Comparison of ENCODE assay signal across 10 cellular contexts in the genomic region with DNA sequence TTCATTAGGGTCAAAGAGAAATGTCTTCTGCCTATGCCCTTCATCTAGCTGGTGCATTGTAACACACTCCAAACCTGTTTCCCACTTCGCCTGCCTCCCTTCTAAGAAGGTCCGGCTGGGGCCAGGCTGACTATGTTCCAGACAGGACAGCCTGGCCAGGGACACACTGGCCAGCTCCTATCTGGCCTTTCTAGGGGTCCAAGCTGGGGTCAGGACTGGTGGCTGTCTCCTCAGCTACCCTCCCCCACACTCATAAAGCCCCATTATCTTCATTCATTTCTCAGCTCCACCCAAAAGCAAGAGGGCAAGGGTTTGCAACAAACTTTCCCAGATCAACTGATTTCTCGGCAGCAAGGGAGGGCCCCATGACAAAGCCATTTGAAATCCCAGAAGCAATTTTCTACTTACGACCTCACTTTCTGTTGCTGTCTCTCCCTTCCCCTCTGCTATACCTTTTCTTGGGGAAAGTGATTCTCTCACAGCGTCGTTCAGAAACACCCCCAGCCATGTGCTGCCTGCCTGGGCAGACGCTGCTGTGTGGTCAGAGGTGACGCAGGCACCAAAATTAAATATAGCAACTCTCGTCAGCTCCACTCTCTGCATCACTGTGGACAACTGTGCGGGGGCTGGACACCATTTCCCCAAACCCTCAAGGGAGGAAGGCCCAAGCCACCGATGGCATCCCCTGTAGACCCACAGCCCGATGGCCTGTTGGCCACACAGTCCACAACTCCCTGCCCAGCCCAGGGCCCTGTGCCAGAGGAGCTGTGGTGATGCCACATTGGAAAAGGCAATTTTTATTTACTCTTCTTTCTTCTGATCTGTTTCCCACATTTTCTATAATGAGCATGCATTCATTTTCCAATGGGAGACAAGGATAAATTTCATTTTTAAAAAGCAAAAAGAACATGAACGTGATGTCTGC. TPM values are rescaled to one million over a fixed set of nuclear protein-coding genes. Genes with fewer than 3 reads are reported as not detected.
A peak's percentile ranks its signal among the peaks of the same experiment; 100 is the strongest.
DNase-seq lines count a peak whose midpoint lies in the region; ATAC-seq, FAIRE-seq and TF ChIP-seq lines count a peak whose summit lies in the region.
"Had no signal": no experiment of that assay in that cellular context is flagged by ENCODE, and none has a peak within 500 bp of the region (broad histone marks: within the 10 kb centered on the region; RNA-seq: fewer than 3 reads in every experiment).

No MANE protein-coding gene starts in this region.

- no peaks in the 10 kb centered on the region for H3K27me3 ChIP-seq in small intestine (ENCODE audit: control insufficient read depth in 2 of 2, insufficient read depth in 2 of 2, low read length in 2 of 2)
- H3K27me3 ChIP-seq in gastrocnemius medialis, result no peaks in the 10 kb centered on the region
- H3K27me3 ChIP-seq in BE2C, result no peaks in the 10 kb centered on the region
- peaks cover 0 to 9% (median 0%) of the 10 kb centered on the region in 4 donors for H3K27me3 ChIP-seq in esophagus muscularis mucosa
- H3K27me3 ChIP-seq: SJSA1 had no signal

- H3K27ac ChIP-seq in small intestine (ENCODE audit: low read depth in 1 of 2, low read length in 1 of 2) (peak overlapping the region; percentile 13 to 28), gastrocnemius medialis (no peak overlapping the region), esophagus muscularis mucosa (replicated peaks in 1 of 4) (no peak overlapping the region)
- H3K27ac ChIP-seq: SJSA1 had no signal

- no peak for TF ChIP-seq EP300 in esophagus muscularis mucosa (IDR thresholded peaks at IDR 0.05)

- TF ChIP-seq CTCF in gastrocnemius medialis (IDR thresholded peaks at IDR 0.05 in 4 of 5, conservative IDR thresholded peaks at IDR 0.05 in 1 of 5) (no peak), BE2C (IDR thresholded peaks at IDR 0.05; ENCODE audit: low read depth, low read length) (no peak), esophagus muscularis mucosa (IDR thresholded peaks at IDR 0.05) (no peak)

- FAIRE-seq in small intestine (lab: Jason Lieb, UNC), result no peak

- peak; percentile 43 for ATAC-seq in HG02759 (IDR thresholded peaks at IDR 0.05; ENCODE audit: unreplicated experiment)
- ATAC-seq in gastrocnemius medialis, result no peak

- in situ Hi-C loops in gastrocnemius medialis (cut with MboI; ENCODE audit: low sequenced_read_pairs in 4 of 4), result no loop called here

- TF ChIP-seq POLR2A in GM19193 (IDR thresholded peaks at IDR 0.05; ENCODE audit: extremely low read depth, insufficient read depth, insufficient read length) (peak; percentile 29), gastrocnemius medialis (IDR thresholded peaks at IDR 0.05) (no peak), esophagus muscularis mucosa (IDR thresholded peaks at IDR 0.05; ENCODE audit: low read depth) (no peak)

- H3K9me3 ChIP-seq in small intestine (ENCODE audit: control insufficient read depth, low read depth), result no peaks in the 10 kb centered on the region
- H3K9me3 ChIP-seq in gastrocnemius medialis, result no peaks in the 10 kb centered on the region
- no peaks in the 10 kb centered on the region for H3K9me3 ChIP-seq in BE2C
- no peaks in the 10 kb centered on the region for H3K9me3 ChIP-seq in esophagus muscularis mucosa
- H3K9me3 ChIP-seq: SJSA1 had no signal

- DNase-seq in OCI-M1 (lab: John Stamatoyannopoulos, UW), result peak; percentile 57
- DNase-seq in small intestine, result peak; percentile 65
- no peak for DNase-seq in gastrocnemius medialis
- no peak for DNase-seq in BE2C
- DNase-seq in esophagus muscularis mucosa (ENCODE audit: extremely low spot score), result no peak
- DNase-seq in activated effector memory CD4-positive, alpha-beta T cell treated with anti-CD3 and anti-CD28 coated beads, Interleukin-2, amount 50 U/mL, for 16 hours, result no peak
- DNase-seq: stimulated activated CD4-positive, alpha-beta T cell treated with anti-CD3 and anti-CD28 coated beads, Interleukin-12 subunit alpha, Interleukin-12 subunit beta, amount 100 ng/mL, for 4 hours had no signal

- WGBS in small intestine, 3 donors, result 60 to 70% (median 64%) methylated on average over 13 of the region's 13 CpGs
- 86% methylated on average over 13 of the region's 13 CpGs for WGBS in esophagus muscularis mucosa

- peaks cover 5 to 7% of the 10 kb centered on the region in 2 donors for H3K4me1 ChIP-seq in small intestine (ENCODE audit: control insufficient read depth in 2 of 2, insufficient read depth in 1 of 2, low read depth in 1 of 2, low read length in 1 of 2)
- H3K4me1 ChIP-seq in gastrocnemius medialis, result no peaks in the 10 kb centered on the region
- H3K4me1 ChIP-seq in BE2C, result peaks cover 2% of the 10 kb centered on the region; the same call in 1 of the 2 replicates
- H3K4me1 ChIP-seq in esophagus muscularis mucosa, result no peaks in the 10 kb centered on the region

- no peaks in the 10 kb centered on the region for H3K36me3 ChIP-seq in small intestine (ENCODE audit: control insufficient read depth in 2 of 2, insufficient read depth in 2 of 2, low read length in 2 of 2)
- no peaks in the 10 kb centered on the region for H3K36me3 ChIP-seq in gastrocnemius medialis
- H3K36me3 ChIP-seq in BE2C, result no peaks in the 10 kb centered on the region
- H3K36me3 ChIP-seq in esophagus muscularis mucosa, result no peaks in the 10 kb centered on the region
- H3K36me3 ChIP-seq: SJSA1 had no signal

- intact Hi-C loops in gastrocnemius medialis (cut with DNase I; ENCODE audit: low total_unique reads) (no loop called here), esophagus muscularis mucosa (cut with DNase I) (no loop called here)

- H3K4me3 ChIP-seq in small intestine (ENCODE audit: low read depth in 1 of 2, low read length in 2 of 2) (no peak overlapping the region), gastrocnemius medialis (no peak overlapping the region), BE2C (ENCODE audit: low read depth, low read length) (no peak overlapping the region), esophagus muscularis mucosa (no peak overlapping the region)
- H3K4me3 ChIP-seq: SJSA1 had no signal

RNA-seq across cellular contexts. Expression of a gene that starts 6.1 kb away (rescaled TPM):
- under 1 TPM in 1 of 3 donors, not detected in 2; 0.54 TPM for polyA plus RNA-seq in small intestine
- not detected for total RNA-seq in gastrocnemius medialis
- polyA plus RNA-seq in BE2C (2012; ENCODE audit: insufficient read depth, insufficient read length, low read depth), result not detected
- total RNA-seq in esophagus muscularis mucosa, result not detected
- total RNA-seq: SJSA1 had no signal

RNA-seq across cellular contexts. Expression of a gene that starts 9.8 kb away (rescaled TPM):
- polyA plus RNA-seq in small intestine, result not detected
- total RNA-seq in gastrocnemius medialis (not detected), esophagus muscularis mucosa (not detected)
- not detected for polyA plus RNA-seq in BE2C (2012; ENCODE audit: insufficient read depth, insufficient read length, low read depth)
- total RNA-seq: SJSA1 had no signal

Comparison
In these comparisons a context has a peak if more than half of its experiments do, and no peak if none do; other contexts are left out.
1. DNase-seq: peak in OCI-M1 (single experiment) and small intestine (single experiment); none in gastrocnemius medialis (0 of 2), BE2C (single experiment), esophagus muscularis mucosa (single experiment) and activated effector memory CD4-positive, alpha-beta T cell treated with anti-CD3 and anti-CD28 coated beads, Interleukin-2, amount 50 U/mL, for 16 hours (single experiment).
2. H3K27ac ChIP-seq: peak in small intestine (2 of 2); none in gastrocnemius medialis (0 of 4) and esophagus muscularis mucosa (0 of 4).